Comparison of ENCODE assay signal across 8 cellular contexts in genomic region chr1:208243851-208244583, GRCh38. TPM values are rescaled to one million over a fixed set of nuclear protein-coding genes. Genes with fewer than 3 reads are reported as not detected.
DNase-seq lines count a peak whose midpoint lies in the region; ATAC-seq and TF ChIP-seq lines count a peak whose summit lies in the region.

Gene PLXNA2, minus strand, starts transcription at chr1:208244384. Its CDS starts 26,462 bp downstream, at chr1:208217922.

- H3K4me3 ChIP-seq in RWPE2 (ENCODE audit: severe bottlenecking) (peak within 1 kb of the TSS; percentile 68), foreskin fibroblast (ENCODE audit: low read depth in 1 of 2, low read length in 2 of 2) (peak within 1 kb of the TSS; percentile 71 to 76)

- H3K4me1 ChIP-seq in RWPE2 (ENCODE audit: insufficient read depth, poor library complexity, severe bottlenecking): peaks cover 15% of the 10 kb centered on the region

- H3K36me3 Mint-ChIP-seq in nephron progenitor cell (ENCODE audit: low read depth): no peaks in the 10 kb centered on the region

- TF ChIP-seq POLR2A in GM18505 (IDR thresholded peaks at IDR 0.05; ENCODE audit: borderline replicate concordance, extremely low read depth, insufficient read depth, insufficient read length): no peak

- H3K27me3 ChIP-seq in RWPE2 (ENCODE audit: insufficient read depth, poor library complexity, severe bottlenecking): no peaks in the 10 kb centered on the region

- H3K27me3 Mint-ChIP-seq in nephron progenitor cell (ENCODE audit: low read depth, poor library complexity): peaks cover 20% of the 10 kb centered on the region

- TF ChIP-seq CTCF in RWPE2 (IDR thresholded peaks at IDR 0.05; ENCODE audit: poor library complexity, severe bottlenecking) (no peak), foreskin fibroblast (IDR thresholded peaks at IDR 0.05; ENCODE audit: low read depth, low read length) (no peak), nephron progenitor cell (IDR thresholded peaks at IDR 0.05) (no peak)

- peak within 1 kb of the TSS; percentile 94 for H3K27ac Mint-ChIP-seq in nephron progenitor cell

- H3K9me3 Mint-ChIP-seq in nephron progenitor cell: no peaks in the 10 kb centered on the region

- peak within 1 kb of the TSS; percentile 79 for H3K27ac ChIP-seq in RWPE2 (ENCODE audit: poor library complexity, severe bottlenecking)
- H3K27ac ChIP-seq in substantia nigra (ENCODE audit: low read depth, low read length, poor library complexity, severe bottlenecking): peak within 1 kb of the TSS; percentile 61

- peaks cover 56% of the 10 kb centered on the region for H3K4me1 Mint-ChIP-seq in nephron progenitor cell

- H3K9me3 ChIP-seq in RWPE2 (ENCODE audit: severe bottlenecking): no peaks in the 10 kb centered on the region

- H3K4me3 Mint-ChIP-seq in nephron progenitor cell: peak within 1 kb of the TSS; percentile 99

- no peaks in the 10 kb centered on the region for H3K36me3 ChIP-seq in RWPE2 (ENCODE audit: low read depth)

- peak; percentile 53 for ATAC-seq in GM18505 (IDR thresholded peaks at IDR 0.05; ENCODE audit: unreplicated experiment)
- ATAC-seq in RWPE2 (ENCODE audit: low read depth): peak; percentile 74
- no peak for ATAC-seq in GM19328 (IDR thresholded peaks at IDR 0.05; ENCODE audit: unreplicated experiment)

- DNase-seq in LHCN-M2 (ENCODE audit: low read depth) (peak; percentile 75), RWPE2 (ENCODE audit: low spot score) (peak; percentile 70), foreskin fibroblast (peak; percentile 75 to 88), nephron progenitor cell (peak; percentile 84), substantia nigra (lab: John Stamatoyannopoulos, UW) (peak in 40 of 49 donors; percentile 20 to 87 (median 53))
- DNase-seq in activated gamma-delta T cell treated with anti-CD3 and anti-CD28 coated beads, Interleukin-2, amount 50 U/mL, for 16 hours (ENCODE audit: low read depth): peak; percentile 45

RNA-seq across cellular contexts. Expression of gene PLXNA2, which starts in this region (rescaled TPM):
- total RNA-seq in LHCN-M2 (2014; rRNA removed): 17.7 and 24.2 TPM in 2 replicates
- polyA plus RNA-seq in LHCN-M2 (2012): 6.8 TPM
